19 cellular contexts compared by ENCODE assay signal in genomic region chr7:137298464-137298794, GRCh38. TPM values are rescaled to one million over a fixed set of nuclear protein-coding genes. Genes with fewer than 3 reads are reported as not detected.
DNase-seq lines count a peak whose midpoint lies in the region; ATAC-seq and TF ChIP-seq lines count a peak whose summit lies in the region.
"Had no signal": no experiment of that assay in that cellular context is flagged by ENCODE, and none has a peak within 500 bp of the region (broad histone marks: within the 10 kb centered on the region; RNA-seq: fewer than 3 reads in every experiment).

No MANE protein-coding gene starts in this region.

- H3K27ac Mint-ChIP-seq in neural progenitor cell, result peak overlapping the region; percentile 40
- no peak overlapping the region for H3K27ac Mint-ChIP-seq in CD8-positive, alpha-beta T cell
- H3K27ac Mint-ChIP-seq: CD4-positive, alpha-beta memory T cell; IgD-negative memory B cell had no signal

- no peak overlapping the region for H2AFZ ChIP-seq in neural progenitor cell (replicated peaks)

- 42 to 48% methylated on average over 1 of the region's 1 CpG for WGBS in body of pancreas, 2 donors

- H3K4me1 Mint-ChIP-seq in neural progenitor cell, result peaks cover 62% of the 10 kb centered on the region
- no peaks in the 10 kb centered on the region for H3K4me1 Mint-ChIP-seq in CD8-positive, alpha-beta T cell (ENCODE audit: low read depth)
- H3K4me1 Mint-ChIP-seq: CD4-positive, alpha-beta memory T cell; IgD-negative memory B cell had no signal

- H3K36me3 Mint-ChIP-seq in neural progenitor cell, result peaks cover 64% of the 10 kb centered on the region
- no peaks in the 10 kb centered on the region for H3K36me3 Mint-ChIP-seq in CD8-positive, alpha-beta T cell
- H3K36me3 Mint-ChIP-seq: CD4-positive, alpha-beta memory T cell; IgD-negative memory B cell had no signal

- H3K36me3 ChIP-seq in neural progenitor cell, result no peaks in the 10 kb centered on the region
- H3K36me3 ChIP-seq in CD8-positive, alpha-beta T cell (ENCODE audit: insufficient read depth, low read length), result no peaks in the 10 kb centered on the region
- no peaks in the 10 kb centered on the region for H3K36me3 ChIP-seq in body of pancreas (replicated peaks in 1 of 2; ENCODE audit: insufficient read depth in 1 of 2, low read depth in 2 of 2)
- H3K36me3 ChIP-seq: BE2C had no signal

- ATAC-seq in CD8-positive, alpha-beta T cell, result no peak
- no peak for ATAC-seq in body of pancreas
- no peak for ATAC-seq in HG03280 (IDR thresholded peaks at IDR 0.05; ENCODE audit: unreplicated experiment)
- ATAC-seq: A549 had no signal

- H3F3A ChIP-seq in neural progenitor cell (ENCODE audit: low read depth), result no peaks in the 10 kb centered on the region

- peak; percentile 15 for DNase-seq in fibroblast of the aortic adventitia (ENCODE audit: low read depth)
- no peak for DNase-seq in neural progenitor cell (ENCODE audit: low spot score)
- no peak for DNase-seq in CD8-positive, alpha-beta T cell
- DNase-seq in body of pancreas, result no peak
- DNase-seq in GM19238 (ENCODE audit: insufficient read length, low spot score), result no peak
- DNase-seq: BE2C; CD4-positive, alpha-beta memory T cell; COR-L47; DMS153; DMS79 treated with DMSO at 0.1 percent for 48 hours; EL; HCEC 1CT had no signal

- H3K4me3 ChIP-seq in fibroblast of the aortic adventitia (ENCODE audit: low read depth, low read length) (no peak overlapping the region), neural progenitor cell (no peak overlapping the region), body of pancreas (no peak overlapping the region)
- no peak overlapping the region for H3K4me3 ChIP-seq in CD8-positive, alpha-beta T cell (ENCODE audit: low read depth, low read length)
- H3K4me3 ChIP-seq: A549 had no signal

- H3K4me1 ChIP-seq in neural progenitor cell (peaks cover 14% of the 10 kb centered on the region), body of pancreas (peaks cover 21% of the 10 kb centered on the region)
- no peaks in the 10 kb centered on the region for H3K4me1 ChIP-seq in CD8-positive, alpha-beta T cell (ENCODE audit: insufficient read depth, low read length)
- H3K4me1 ChIP-seq: A549 had no signal

- intact Hi-C loops in CD8-positive, alpha-beta T cell (cut with DNase I, micrococcal nuclease), result no loop called here
- intact Hi-C loops in body of pancreas (cut with DNase I), result no loop called here

- peaks cover 13% of the 10 kb centered on the region for H3K79me2 ChIP-seq in neural progenitor cell (ENCODE audit: low read depth)

- no peak overlapping the region for H3K9ac ChIP-seq in neural progenitor cell

- H3K27me3 Mint-ChIP-seq in neural progenitor cell (ENCODE audit: insufficient read depth, low read depth), result peaks cover 2% of the 10 kb centered on the region
- H3K27me3 Mint-ChIP-seq in CD8-positive, alpha-beta T cell (ENCODE audit: low read depth), result no peaks in the 10 kb centered on the region
- H3K27me3 Mint-ChIP-seq: CD4-positive, alpha-beta memory T cell; IgD-negative memory B cell had no signal

- POLR2A ChIA-PET in CD8-positive, alpha-beta T cell (lab: Charles Lee), result no interaction called here

- H4K20me1 ChIP-seq in neural progenitor cell (ENCODE audit: low read depth), result peaks cover 3% of the 10 kb centered on the region

- peaks cover 39% of the 10 kb centered on the region for H3K9me3 Mint-ChIP-seq in neural progenitor cell
- H3K9me3 Mint-ChIP-seq in CD8-positive, alpha-beta T cell, result no peaks in the 10 kb centered on the region

- no peak for TF ChIP-seq POLR2A in body of pancreas (IDR thresholded peaks at IDR 0.05)

- H3K27ac ChIP-seq in 22Rv1 (peak overlapping the region; percentile 79), angular gyrus (ENCODE audit: low read depth, low read length) (peak overlapping the region; percentile 7), neural progenitor cell (no peak overlapping the region), body of pancreas (no peak overlapping the region)
- H3K27ac ChIP-seq in CD8-positive, alpha-beta T cell (ENCODE audit: low read depth, low read length), result no peak overlapping the region
- H3K27ac ChIP-seq: A549, C4-2B had no signal

- H3K4me3 Mint-ChIP-seq in neural progenitor cell, result no peak overlapping the region
- H3K4me3 Mint-ChIP-seq in CD8-positive, alpha-beta T cell, result no peak overlapping the region
- H3K4me3 Mint-ChIP-seq: CD4-positive, alpha-beta memory T cell; IgD-negative memory B cell had no signal

- no peaks in the 10 kb centered on the region for H3K27me3 ChIP-seq in neural progenitor cell
- H3K27me3 ChIP-seq in CD8-positive, alpha-beta T cell (ENCODE audit: insufficient read depth, low read length), result no peaks in the 10 kb centered on the region
- no peaks in the 10 kb centered on the region for H3K27me3 ChIP-seq in body of pancreas
- H3K27me3 ChIP-seq: BE2C had no signal

- H3K9me3 ChIP-seq in neural progenitor cell (ENCODE audit: low read depth) (no peaks in the 10 kb centered on the region), body of pancreas (no peaks in the 10 kb centered on the region)
- no peaks in the 10 kb centered on the region for H3K9me3 ChIP-seq in CD8-positive, alpha-beta T cell (ENCODE audit: low read length)
- H3K9me3 ChIP-seq: A549, BE2C had no signal

- no peak overlapping the region for H3K4me2 ChIP-seq in neural progenitor cell
- H3K4me2 ChIP-seq: A549 had no signal

- TF ChIP-seq CTCF in 22Rv1 (IDR thresholded peaks at IDR 0.05) (no peak), fibroblast of the aortic adventitia (IDR thresholded peaks at IDR 0.05; ENCODE audit: insufficient read depth, low read length) (no peak), neural progenitor cell (IDR thresholded peaks at IDR 0.05) (no peak), body of pancreas (IDR thresholded peaks at IDR 0.05) (no peak)
- TF ChIP-seq CTCF in CD8-positive, alpha-beta T cell (IDR thresholded peaks at IDR 0.05), result no peak

- CTCF ChIA-PET in CD8-positive, alpha-beta T cell (lab: Charles Lee), result interaction anchor here (1.1 kb wide), 1 partner anchor 10 kb away, joined by 3 read pairs; no protein-coding TSS in a partner anchor

RNA-seq across cellular contexts. Expression of gene PTN, which starts 45.1 kb away (rescaled TPM):
- total RNA-seq in fibroblast of the aortic adventitia (ENCODE audit: low replicate concordance) (12.8 and 28.7 TPM in 2 replicates), neural progenitor cell (ENCODE audit: low replicate concordance) (162 and 207 TPM in 2 replicates), body of pancreas (1 to 10 TPM; 1.6 to 5.7 TPM)
- total RNA-seq in CD8-positive, alpha-beta T cell, result not detected
- total RNA-seq: CD4-positive, alpha-beta memory T cell; HT-29 had no signal

Comparison
In these comparisons a context has a peak if more than half of its experiments do, and no peak if none do; other contexts are left out.
1. H3K27ac ChIP-seq: peak in 22Rv1 (single experiment) and angular gyrus (single experiment); none in neural progenitor cell (single experiment), CD8-positive, alpha-beta T cell (single experiment) and body of pancreas (0 of 4).